Comparison of ENCODE assay signal across 9 cellular contexts in the genomic region with DNA sequence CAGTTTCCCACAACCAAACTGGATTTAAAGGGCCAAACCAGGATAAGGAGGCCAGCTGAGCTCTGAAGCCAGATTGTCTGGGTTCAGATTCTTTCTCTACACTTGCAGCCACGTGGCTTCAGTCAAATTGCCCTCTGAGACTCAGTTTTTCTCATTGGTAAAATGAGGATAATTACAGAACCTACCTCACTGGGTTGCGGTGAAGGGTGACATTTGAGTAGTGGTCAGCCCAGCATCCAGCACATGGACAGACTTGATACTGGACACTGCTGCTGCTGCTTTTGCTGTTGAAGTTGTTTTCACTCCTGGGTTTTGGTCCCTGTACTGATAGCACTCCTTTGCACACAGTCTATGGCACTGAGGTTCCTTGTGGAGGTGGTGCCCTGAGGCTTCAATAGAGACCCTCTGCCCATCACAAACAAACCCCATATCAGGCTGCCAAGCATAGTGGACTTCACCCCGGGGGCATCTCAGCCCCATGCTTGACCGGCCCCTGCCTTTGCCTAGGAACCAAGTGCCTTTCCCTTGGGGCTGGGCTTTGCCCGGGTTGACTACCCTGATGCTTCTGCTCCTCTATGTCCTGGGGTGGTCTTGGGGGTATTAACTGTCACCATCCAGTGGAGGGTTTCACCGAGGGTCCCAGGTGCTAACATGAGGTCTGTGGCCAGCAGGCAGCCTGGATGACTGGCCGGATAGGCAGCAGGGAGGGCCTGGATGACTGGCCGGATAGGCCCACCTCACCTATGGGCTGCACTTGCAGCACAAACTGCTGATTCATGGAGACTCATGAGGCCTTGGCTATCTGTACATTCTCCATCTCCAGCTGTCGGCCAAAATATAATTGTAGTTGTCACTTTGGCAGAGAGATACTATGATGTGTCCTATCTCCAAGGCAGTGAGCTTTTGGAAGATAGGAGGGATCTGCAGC. TPM values are rescaled to one million over a fixed set of nuclear protein-coding genes. Genes with fewer than 3 reads are reported as not detected.
DNase-seq lines count a peak whose midpoint lies in the region; ATAC-seq and TF ChIP-seq lines count a peak whose summit lies in the region.
"Had no signal": no experiment of that assay in that cellular context is flagged by ENCODE, and none has a peak within 500 bp of the region (broad histone marks: within the 10 kb centered on the region; RNA-seq: fewer than 3 reads in every experiment).

No MANE protein-coding gene starts in this region.

- H3K9ac ChIP-seq in mammary epithelial cell (ENCODE audit: insufficient read depth, low read length) = peak overlapping the region; percentile 56

- intact Hi-C loops in mammary epithelial cell (cut with micrococcal nuclease) = loop anchor here (5.0 to 10.0 kb wide), 3 partner anchors 210 to 470 kb away; partner anchors contain the start of genes PCBD2, PPP2CA and SKP1

- no peaks in the 10 kb centered on the region for H3K36me3 ChIP-seq in CD8-positive, alpha-beta memory T cell (ENCODE audit: insufficient read depth, low read length)
- no peaks in the 10 kb centered on the region for H3K36me3 ChIP-seq in mammary epithelial cell (ENCODE audit: insufficient read depth, low read length)

- H3K27me3 ChIP-seq in CD8-positive, alpha-beta memory T cell (ENCODE audit: insufficient read depth, low read length, poor library complexity, severe bottlenecking) = no peaks in the 10 kb centered on the region
- no peaks in the 10 kb centered on the region for H3K27me3 ChIP-seq in mammary epithelial cell (ENCODE audit: insufficient read depth, low read length)

- dilution Hi-C loops in mammary epithelial cell (cut with HindIII; ENCODE audit: low sequenced_read_pairs) = no loop called here

- H3K9me3 ChIP-seq in CD8-positive, alpha-beta memory T cell (ENCODE audit: low read length) = no peaks in the 10 kb centered on the region
- no peaks in the 10 kb centered on the region for H3K9me3 ChIP-seq in mammary epithelial cell (replicated peaks; ENCODE audit: insufficient read depth, low read length)

- no peaks in the 10 kb centered on the region for H4K20me1 ChIP-seq in mammary epithelial cell (ENCODE audit: insufficient read depth, low read length)

- H3K4me3 Mint-ChIP-seq in CD8-positive, alpha-beta memory T cell = peak overlapping the region in 5 of 7 donors; percentile 8 to 69 (median 47)
- peak overlapping the region in 6 of 10 donors; percentile 12 to 70 (median 56) for H3K4me3 Mint-ChIP-seq in naive thymus-derived CD8-positive, alpha-beta T cell

- POLR2A ChIA-PET in CD8-positive, alpha-beta memory T cell (lab: Charles Lee) = interaction anchor here (0.7 to 1.8 kb wide), 4 partner anchors 26 to 89 kb away, joined by 3 to 5 read pairs (median 3); no protein-coding TSS in a partner anchor
- POLR2A ChIA-PET in naive thymus-derived CD8-positive, alpha-beta T cell (lab: Charles Lee) = interaction anchor here (0.5 to 2.1 kb wide), 3 partner anchors 29 to 1328 kb away, joined by 3 to 29 read pairs (median 4); partner anchors contain the start of gene JADE2

- in situ Hi-C loops in mammary epithelial cell (cut with MboI; ENCODE audit: low sequenced_read_pairs in 2 of 2) = no loop called here

- no peak for DNase-seq in CD8-positive, alpha-beta memory T cell
- DNase-seq in HT1080 (ENCODE audit: low read depth) (peak; percentile 74), mammary epithelial cell (no peak), H4 (ENCODE audit: low spot score) (no peak), dermis blood vessel endothelial cell (no peak), kidney glomerular epithelial cell (lab: John Stamatoyannopoulos, UW) (no peak)
- no peak for DNase-seq in naive thymus-derived CD8-positive, alpha-beta T cell
- DNase-seq: activated gamma-delta T cell had no signal

- BruUV-seq in mammary epithelial cell (replicated peaks; lab: Mats Ljungman, UMichigan) = TSS peak; percentile 100

- peaks cover 16% of the 10 kb centered on the region for H3K4me1 ChIP-seq in CD8-positive, alpha-beta memory T cell (ENCODE audit: insufficient read depth, low read length)
- H3K4me1 ChIP-seq in mammary epithelial cell (ENCODE audit: insufficient read depth, low read length) = peaks cover 53% of the 10 kb centered on the region

- WGBS in mammary epithelial cell (ENCODE audit: low coverage, missing lambda C conversion rate) = 88% methylated on average over 9 of the region's 9 CpGs

- TF ChIP-seq CTCF in mammary epithelial cell (conservative IDR thresholded peaks at IDR 0.05 in 1 of 2, IDR thresholded peaks at IDR 0.05 in 1 of 2; ENCODE audit: extremely low read depth in 1 of 2, insufficient read depth in 1 of 2, low read depth in 1 of 2, low read length in 2 of 2) = no peak

- peak overlapping the region; percentile 65 for H3K4me2 ChIP-seq in mammary epithelial cell (ENCODE audit: insufficient read depth, low read depth, low read length)

- H3K4me3 ChIP-seq in CD8-positive, alpha-beta memory T cell (ENCODE audit: low read length) = no peak overlapping the region
- H3K4me3 ChIP-seq in mammary epithelial cell (replicated peaks in 1 of 3; ENCODE audit: insufficient read depth in 1 of 3, low read depth in 2 of 3, low read length in 3 of 3) = no peak overlapping the region

- H3K9me3 Mint-ChIP-seq in CD8-positive, alpha-beta memory T cell = no peaks in the 10 kb centered on the region
- no peaks in the 10 kb centered on the region for H3K9me3 Mint-ChIP-seq in naive thymus-derived CD8-positive, alpha-beta T cell

- no peak for ATAC-seq in naive thymus-derived CD8-positive, alpha-beta T cell
- ATAC-seq in GM19467 (IDR thresholded peaks at IDR 0.05; ENCODE audit: unreplicated experiment) = no peak

- no peak overlapping the region for H2AFZ ChIP-seq in mammary epithelial cell (ENCODE audit: low read depth, low read length)

- H3K27ac ChIP-seq in CD8-positive, alpha-beta memory T cell (ENCODE audit: low read depth, low read length) = peak overlapping the region; percentile 43
- H3K27ac ChIP-seq in mammary epithelial cell (ENCODE audit: insufficient read depth, low read depth, low read length) = peak overlapping the region; percentile 95

- H3K27me3 Mint-ChIP-seq in CD8-positive, alpha-beta memory T cell = peaks cover 3 to 5% of the 10 kb centered on the region in 2 donors
- peaks cover 0 to 7% (median 2%) of the 10 kb centered on the region in 5 donors for H3K27me3 Mint-ChIP-seq in naive thymus-derived CD8-positive, alpha-beta T cell

- H3K4me1 Mint-ChIP-seq in CD8-positive, alpha-beta memory T cell = peaks cover 11 to 18% (median 12%) of the 10 kb centered on the region in 3 donors
- peaks cover 8 to 21% (median 13%) of the 10 kb centered on the region in 4 donors for H3K4me1 Mint-ChIP-seq in naive thymus-derived CD8-positive, alpha-beta T cell

- no peaks in the 10 kb centered on the region for H3K79me2 ChIP-seq in mammary epithelial cell (ENCODE audit: insufficient read depth, low read length)

- H3K36me3 Mint-ChIP-seq in CD8-positive, alpha-beta memory T cell = no peaks in the 10 kb centered on the region
- H3K36me3 Mint-ChIP-seq in naive thymus-derived CD8-positive, alpha-beta T cell = no peaks in the 10 kb centered on the region

- CTCF ChIA-PET in CD8-positive, alpha-beta memory T cell (lab: Charles Lee) = interaction anchor here (1.3 kb wide), 1 partner anchor 26 kb away, joined by 5 read pairs; the partner anchor contains the start of gene CDKN2AIPNL
- CTCF ChIA-PET in mammary epithelial cell (lab: Charles Lee; ENCODE audit: low non-redundant PET) = no interaction called here

- peak overlapping the region in 7 of 8 donors; percentile 78 to 91 (median 81) for H3K27ac Mint-ChIP-seq in CD8-positive, alpha-beta memory T cell
- peak overlapping the region in 9 of 10 donors; percentile 61 to 91 (median 84) for H3K27ac Mint-ChIP-seq in naive thymus-derived CD8-positive, alpha-beta T cell

RNA-seq across cellular contexts. Expression of gene CDKN2AIPNL, which starts 25.9 kb away (rescaled TPM):
- 10 to 100 TPM; 42.1 to 42.2 TPM for total RNA-seq in CD8-positive, alpha-beta memory T cell
- polyA plus RNA-seq in CD8-positive, alpha-beta memory T cell = 29.6 TPM
- 81.7 and 83.0 TPM in 2 replicates for total RNA-seq in HT1080 (2014; rRNA removed; shearing (Covaris generic))
- polyA plus RNA-seq in HT1080 (2015; cell fraction: cytosol; rRNA removed) = 56.4 and 59.0 TPM in 2 replicates
- 11.1 and 11.6 TPM in 2 replicates for polyA plus RNA-seq in HT1080 (2015; cell fraction: nucleus; rRNA removed)
- 10 to 100 TPM; 28.7 to 30.0 TPM for total RNA-seq in mammary epithelial cell
- 17.5 TPM for polyA plus RNA-seq in mammary epithelial cell
- polyA minus RNA-seq in mammary epithelial cell = 4.7 TPM
- total RNA-seq in naive thymus-derived CD8-positive, alpha-beta T cell = 10 to 100 TPM; 18.3 to 19.8 TPM
- 10 to 100 TPM; 28.0 to 34.2 (median 33.6) TPM for polyA plus RNA-seq in naive thymus-derived CD8-positive, alpha-beta T cell
- 83.0 and 87.8 TPM in 2 replicates for total RNA-seq in H4 (2014; rRNA removed; shearing (Covaris generic))
- total RNA-seq in dermis blood vessel endothelial cell = 27.1 and 28.8 TPM in 2 replicates
